Comparison of ENCODE assay signal across 11 cellular contexts in genomic region chr15:63851431-63851830, GRCh38.
"Had no signal": no experiment of that assay in that cellular context is flagged by ENCODE, and none has a peak within 500 bp of the region (broad histone marks: within the 10 kb centered on the region; RNA-seq: fewer than 3 reads in every experiment).

No MANE protein-coding gene starts in this region.

- H3K4me1 Mint-ChIP-seq: GM23338 had no signal

- H3K27ac ChIP-seq: GM23248 had no signal

- H2AFZ ChIP-seq: GM23248, GM23338 had no signal

- H3K9me3 ChIP-seq: HAP-1 had no signal

- H3K36me3 ChIP-seq: HAP-1 had no signal

- FAIRE-seq: H1, H54 had no signal

- H3K4me3 ChIP-seq: GM23248, GM23338, HAP-1 had no signal

- ATAC-seq: GM23338, HCT116 had no signal

- H3K4me3 Mint-ChIP-seq: GM23338, H9, HFFc6 had no signal

- H3K9me3 Mint-ChIP-seq: HFFc6 had no signal

- H3K27ac Mint-ChIP-seq: GM23338, H9, HFFc6 had no signal

- H3K4me2 ChIP-seq: GM23338 had no signal

- H3K9ac ChIP-seq: GM23248 had no signal

- DNase-seq: GM23248, GOT3, H7, H9, HCEC 1CT, HFFc6 had no signal
